Comparison of ENCODE assay signal across 10 cellular contexts in the genomic region with DNA sequence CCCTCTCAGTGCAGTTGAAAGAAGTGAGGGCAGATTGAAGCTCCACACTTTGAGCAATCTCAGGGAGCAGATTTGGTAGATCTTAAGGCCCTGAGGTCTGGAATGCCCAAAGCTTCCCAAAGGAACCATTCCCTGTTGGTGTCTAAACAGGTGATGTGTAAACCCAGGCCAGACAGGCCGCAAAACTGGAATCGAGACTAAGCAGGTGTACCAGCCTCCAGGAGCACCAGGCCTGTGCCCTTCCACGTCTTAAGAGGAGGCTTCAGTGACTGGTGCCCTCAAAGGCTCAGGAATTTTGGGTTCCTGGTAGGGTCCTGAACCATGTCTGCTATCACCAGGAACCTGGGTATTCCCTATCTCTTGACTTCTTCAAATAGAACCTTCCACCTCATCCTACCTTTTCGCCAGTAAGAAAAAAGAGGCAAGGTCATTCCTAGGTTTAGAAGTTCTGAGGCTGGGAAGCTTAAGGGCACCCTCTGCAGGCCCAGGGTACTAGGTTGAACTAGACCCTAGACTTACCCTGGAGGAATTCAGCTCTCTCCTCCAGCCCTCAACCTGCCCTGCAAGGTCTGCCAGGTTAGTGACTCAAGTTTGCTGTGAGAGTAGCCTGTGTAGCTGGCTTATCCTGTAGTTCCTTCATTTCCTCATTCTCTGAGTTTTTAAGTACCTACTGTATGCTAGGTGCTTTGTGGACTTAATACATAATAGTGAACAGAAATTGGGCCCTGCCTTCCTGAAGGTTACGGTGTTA.
DNase-seq lines count a peak whose midpoint lies in the region; ATAC-seq, FAIRE-seq and TF ChIP-seq lines count a peak whose summit lies in the region.
"Had no signal": no experiment of that assay in that cellular context is flagged by ENCODE, and none has a peak within 500 bp of the region (broad histone marks: within the 10 kb centered on the region; RNA-seq: fewer than 3 reads in every experiment).

No MANE protein-coding gene starts in this region.

- FAIRE-seq in HTR-8/SVneo (lab: Jason Lieb, UNC) = no peak

- H2AFZ ChIP-seq in GM23338 = no peak overlapping the region

- no peaks in the 10 kb centered on the region for H3K36me3 ChIP-seq in GM23338 (ENCODE audit: insufficient read depth)
- no peaks in the 10 kb centered on the region for H3K36me3 ChIP-seq in WERI-Rb-1

- H4K20me1 ChIP-seq in GM23338 (replicated peaks; ENCODE audit: insufficient read depth) = no peaks in the 10 kb centered on the region; the same call in 1 of the 2 replicates

- H3K36me3 Mint-ChIP-seq in GM23338 (ENCODE audit: low read depth) = no peaks in the 10 kb centered on the region
- H3K36me3 Mint-ChIP-seq: activated naive CD4-positive, alpha-beta T cell treated with anti-CD3 and anti-CD28 coated beads, Interleukin-2, amount 50 U/mL, for 24 hours had no signal

- no peaks in the 10 kb centered on the region for H3K79me2 ChIP-seq in GM23338 (replicated peaks; ENCODE audit: insufficient read depth)

- H3K27me3 Mint-ChIP-seq in GM23338 (ENCODE audit: insufficient read depth, low read depth, poor library complexity) = peaks cover 4% of the 10 kb centered on the region
- H3K27me3 Mint-ChIP-seq: activated naive CD4-positive, alpha-beta T cell treated with anti-CD3 and anti-CD28 coated beads, Interleukin-2, amount 50 U/mL, for 24 hours had no signal

- H3K4me3 Mint-ChIP-seq in GM23338 = no peak overlapping the region
- H3K4me3 Mint-ChIP-seq: activated naive CD4-positive, alpha-beta T cell treated with anti-CD3 and anti-CD28 coated beads, Interleukin-2, amount 50 U/mL, for 24 hours had no signal

- H3K27ac Mint-ChIP-seq in GM23338 = no peak overlapping the region
- H3K27ac Mint-ChIP-seq: activated naive CD4-positive, alpha-beta T cell treated with anti-CD3 and anti-CD28 coated beads, Interleukin-2, amount 50 U/mL, for 24 hours had no signal

- peaks cover 2% of the 10 kb centered on the region for H3K9me3 ChIP-seq in WERI-Rb-1 (ENCODE audit: severe bottlenecking)
- H3K9me3 ChIP-seq in right cardiac atrium (ENCODE audit: control insufficient read depth, low read length) = no peaks in the 10 kb centered on the region

- H3K9me3 Mint-ChIP-seq in GM23338 = peaks cover 17% of the 10 kb centered on the region
- H3K9me3 Mint-ChIP-seq: activated naive CD4-positive, alpha-beta T cell treated with anti-CD3 and anti-CD28 coated beads, Interleukin-2, amount 50 U/mL, for 24 hours had no signal

- no peak for DNase-seq in GM23338 (ENCODE audit: low spot score)
- no peak for DNase-seq in WERI-Rb-1
- no peak for DNase-seq in right cardiac atrium
- no peak for DNase-seq in stimulated activated naive CD8-positive, alpha-beta T cell treated with anti-CD3 and anti-CD28 coated beads, Interleukin-15, Interleukin-2, amounts not matched to agents 100 U/mL and 50 U/mL, for 24 hours
- no peak for DNase-seq in HTR-8/SVneo (ENCODE audit: insufficient read length, low spot score)
- DNase-seq in activated CD4-positive, CD25-positive, alpha-beta regulatory T cell treated with anti-CD3 and anti-CD28 coated beads, Interleukin-2, amount 50 U/mL, for 72 hours = no peak
- DNase-seq: stimulated activated CD4-positive, alpha-beta T cell treated with anti-CD3 and anti-CD28 coated beads, Interleukin-2, amount 100 ng/mL, for 24 hours had no signal

- H3K27me3 ChIP-seq in GM23338 (ENCODE audit: insufficient read depth) (no peaks in the 10 kb centered on the region), WERI-Rb-1 (ENCODE audit: insufficient read depth, low read depth, severe bottlenecking) (no peaks in the 10 kb centered on the region), right cardiac atrium (ENCODE audit: control insufficient read depth, insufficient read depth) (no peaks in the 10 kb centered on the region)

- H3K4me1 ChIP-seq in GM23338 (ENCODE audit: insufficient read depth) (no peaks in the 10 kb centered on the region), right cardiac atrium (ENCODE audit: control insufficient read depth, insufficient read depth, low read length) (peaks cover 54% of the 10 kb centered on the region)

- H3K4me3 ChIP-seq in GM23338 = no peak overlapping the region
- H3K4me3 ChIP-seq in WERI-Rb-1 (ENCODE audit: low read depth, low read length) = no peak overlapping the region
- no peak overlapping the region for H3K4me3 ChIP-seq in right cardiac atrium (ENCODE audit: low read length)

- no peaks in the 10 kb centered on the region for H3F3A ChIP-seq in GM23338 (replicated peaks; ENCODE audit: low read depth)

- WGBS in right cardiac atrium = 98% methylated on average over 5 of the region's 5 CpGs

- no peak overlapping the region for H3K4me2 ChIP-seq in GM23338

- H3K9me2 ChIP-seq in GM23338 (ENCODE audit: insufficient read depth) = no peaks in the 10 kb centered on the region

- ATAC-seq in GM23338 (peak; percentile 30; the same call in 1 of the 3 replicates), right cardiac atrium (no peak), HG02870 (IDR thresholded peaks at IDR 0.05; ENCODE audit: unreplicated experiment) (no peak), HG03342 (IDR thresholded peaks at IDR 0.05; ENCODE audit: unreplicated experiment) (no peak)
- ATAC-seq in stimulated activated naive CD8-positive, alpha-beta T cell treated with anti-CD3 and anti-CD28 coated beads, Interleukin-15, Interleukin-2, amounts not matched to agents 100 U/mL and 50 U/mL, for 24 hours = peak; percentile 25

- peaks cover 15% of the 10 kb centered on the region for H3K4me1 Mint-ChIP-seq in GM23338

- intact Hi-C loops in right cardiac atrium (cut with DNase I) = no loop called here

- H3K27ac ChIP-seq in GM23338 (ENCODE audit: low read depth) (no peak overlapping the region), WERI-Rb-1 (no peak overlapping the region), right cardiac atrium (ENCODE audit: low read length) (peak overlapping the region; percentile 87)

- TF ChIP-seq CTCF in GM23338 (conservative IDR thresholded peaks at IDR 0.05; ENCODE audit: low read depth in 2 of 2) (0 out of 4 replicates have a peak, but pooled peaks of 1 of the 2 experiments have one; percentile 12), WERI-Rb-1 (IDR thresholded peaks at IDR 0.05; ENCODE audit: low read depth, low read length) (0 out of 2 replicates have a peak, but pooled peaks have one; percentile 14)

TF ChIP-seq in GM23338, 12 proteins besides CTCF, POLR2A, EP300 and RAD21 (continues in another document):
- TF ChIP-seq ZNF331 (CRISPR knock-in tag; IDR thresholded peaks at IDR 0.05; ENCODE audit: low read depth) (no peak), ZNF114 (CRISPR knock-in tag; IDR thresholded peaks at IDR 0.05) (no peak), ZNF462 (CRISPR knock-in tag; IDR thresholded peaks at IDR 0.05) (no peak), EZH2 (IDR thresholded peaks at IDR 0.05; ENCODE audit: low read depth, unreplicated experiment) (no peak)

Comparison
In these comparisons a context has a peak if more than half of its experiments do, and no peak if none do; other contexts are left out.
1. ATAC-seq: peak in GM23338 (single experiment) and stimulated activated naive CD8-positive, alpha-beta T cell treated with anti-CD3 and anti-CD28 coated beads, Interleukin-15, Interleukin-2, amounts not matched to agents 100 U/mL and 50 U/mL, for 24 hours (single experiment); none in right cardiac atrium (0 of 2), HG02870 (single experiment) and HG03342 (single experiment).